2 cellular contexts compared by ENCODE assay signal in the genomic region with DNA sequence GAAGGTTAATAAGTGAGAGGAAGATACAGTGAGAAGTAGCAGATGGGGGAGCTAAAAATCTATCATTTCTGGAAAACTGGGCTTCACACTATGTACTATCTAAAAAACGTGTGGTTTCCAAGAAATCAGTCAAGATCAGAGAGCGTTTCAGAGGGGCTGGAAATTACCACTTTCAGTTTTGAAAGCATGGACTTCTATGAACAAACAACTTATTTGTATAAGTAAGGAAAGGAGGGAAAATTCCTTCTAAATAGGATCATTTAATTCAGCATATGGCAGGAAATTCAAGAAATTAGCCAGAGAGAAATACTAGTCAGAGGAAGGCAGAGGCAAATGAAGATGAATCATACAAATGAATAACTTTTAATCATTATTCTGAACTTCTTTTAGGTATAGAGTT.
TF ChIP-seq lines count a peak whose summit lies in the region.

No MANE protein-coding gene starts in this region.

TF ChIP-seq in liver, 16 proteins besides CTCF, POLR2A, EP300 and RAD21 (continued from another document):
- TF ChIP-seq, protein P1, sequence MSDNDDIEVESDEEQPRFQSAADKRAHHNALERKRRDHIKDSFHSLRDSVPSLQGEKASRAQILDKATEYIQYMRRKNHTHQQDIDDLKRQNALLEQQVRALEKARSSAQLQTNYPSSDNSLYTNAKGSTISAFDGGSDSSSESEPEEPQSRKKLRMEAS (IDR thresholded peaks at IDR 0.05) = no peak

TF ChIP-seq in HepG2, 621 proteins besides CTCF, POLR2A, EP300 and RAD21 (continued from another document):
- TF ChIP-seq, protein P2, sequence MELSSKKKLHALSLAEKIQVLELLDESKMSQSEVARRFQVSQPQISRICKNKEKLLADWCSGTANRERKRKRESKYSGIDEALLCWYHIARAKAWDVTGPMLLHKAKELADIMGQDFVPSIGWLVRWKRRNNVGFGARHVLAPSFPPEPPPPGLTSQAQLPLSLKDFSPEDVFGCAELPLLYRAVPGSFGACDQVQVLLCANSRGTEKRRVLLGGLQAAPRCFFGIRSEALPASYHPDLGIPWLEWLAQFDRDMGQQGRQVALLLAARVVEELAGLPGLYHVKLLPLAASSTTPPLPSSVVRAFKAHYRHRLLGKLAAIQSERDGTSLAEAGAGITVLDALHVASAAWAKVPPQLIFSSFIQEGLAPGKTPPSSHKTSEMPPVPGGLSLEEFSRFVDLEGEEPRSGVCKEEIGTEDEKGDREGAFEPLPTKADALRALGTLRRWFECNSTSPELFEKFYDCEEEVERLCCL (CRISPR knock-in tag; IDR thresholded peaks at IDR 0.05; ENCODE audit: borderline replicate concordance) = no peak
- TF ChIP-seq, protein P3, sequence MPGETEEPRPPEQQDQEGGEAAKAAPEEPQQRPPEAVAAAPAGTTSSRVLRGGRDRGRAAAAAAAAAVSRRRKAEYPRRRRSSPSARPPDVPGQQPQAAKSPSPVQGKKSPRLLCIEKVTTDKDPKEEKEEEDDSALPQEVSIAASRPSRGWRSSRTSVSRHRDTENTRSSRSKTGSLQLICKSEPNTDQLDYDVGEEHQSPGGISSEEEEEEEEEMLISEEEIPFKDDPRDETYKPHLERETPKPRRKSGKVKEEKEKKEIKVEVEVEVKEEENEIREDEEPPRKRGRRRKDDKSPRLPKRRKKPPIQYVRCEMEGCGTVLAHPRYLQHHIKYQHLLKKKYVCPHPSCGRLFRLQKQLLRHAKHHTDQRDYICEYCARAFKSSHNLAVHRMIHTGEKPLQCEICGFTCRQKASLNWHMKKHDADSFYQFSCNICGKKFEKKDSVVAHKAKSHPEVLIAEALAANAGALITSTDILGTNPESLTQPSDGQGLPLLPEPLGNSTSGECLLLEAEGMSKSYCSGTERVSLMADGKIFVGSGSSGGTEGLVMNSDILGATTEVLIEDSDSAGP (CRISPR knock-in tag; IDR thresholded peaks at IDR 0.05; ENCODE audit: borderline replicate concordance) = no peak
- no peak for TF ChIP-seq CBX1 (IDR thresholded peaks at IDR 0.05; ENCODE audit: low read depth)
- TF ChIP-seq, protein P4, sequence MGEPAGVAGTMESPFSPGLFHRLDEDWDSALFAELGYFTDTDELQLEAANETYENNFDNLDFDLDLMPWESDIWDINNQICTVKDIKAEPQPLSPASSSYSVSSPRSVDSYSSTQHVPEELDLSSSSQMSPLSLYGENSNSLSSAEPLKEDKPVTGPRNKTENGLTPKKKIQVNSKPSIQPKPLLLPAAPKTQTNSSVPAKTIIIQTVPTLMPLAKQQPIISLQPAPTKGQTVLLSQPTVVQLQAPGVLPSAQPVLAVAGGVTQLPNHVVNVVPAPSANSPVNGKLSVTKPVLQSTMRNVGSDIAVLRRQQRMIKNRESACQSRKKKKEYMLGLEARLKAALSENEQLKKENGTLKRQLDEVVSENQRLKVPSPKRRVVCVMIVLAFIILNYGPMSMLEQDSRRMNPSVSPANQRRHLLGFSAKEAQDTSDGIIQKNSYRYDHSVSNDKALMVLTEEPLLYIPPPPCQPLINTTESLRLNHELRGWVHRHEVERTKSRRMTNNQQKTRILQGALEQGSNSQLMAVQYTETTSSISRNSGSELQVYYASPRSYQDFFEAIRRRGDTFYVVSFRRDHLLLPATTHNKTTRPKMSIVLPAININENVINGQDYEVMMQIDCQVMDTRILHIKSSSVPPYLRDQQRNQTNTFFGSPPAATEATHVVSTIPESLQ (CRISPR knock-in tag; conservative IDR thresholded peaks at IDR 0.05) = no peak
- TF ChIP-seq ZNF12 (CRISPR knock-in tag; IDR thresholded peaks at IDR 0.05) = no peak
- TF ChIP-seq NCOR1 (IDR thresholded peaks at IDR 0.05; ENCODE audit: borderline replicate concordance, low read length) = no peak
- no peak for TF ChIP-seq NKX3-1 (CRISPR knock-in tag; IDR thresholded peaks at IDR 0.05)
- TF ChIP-seq DR1 (CRISPR knock-in tag; IDR thresholded peaks at IDR 0.05) = no peak
- TF ChIP-seq, protein P5, sequence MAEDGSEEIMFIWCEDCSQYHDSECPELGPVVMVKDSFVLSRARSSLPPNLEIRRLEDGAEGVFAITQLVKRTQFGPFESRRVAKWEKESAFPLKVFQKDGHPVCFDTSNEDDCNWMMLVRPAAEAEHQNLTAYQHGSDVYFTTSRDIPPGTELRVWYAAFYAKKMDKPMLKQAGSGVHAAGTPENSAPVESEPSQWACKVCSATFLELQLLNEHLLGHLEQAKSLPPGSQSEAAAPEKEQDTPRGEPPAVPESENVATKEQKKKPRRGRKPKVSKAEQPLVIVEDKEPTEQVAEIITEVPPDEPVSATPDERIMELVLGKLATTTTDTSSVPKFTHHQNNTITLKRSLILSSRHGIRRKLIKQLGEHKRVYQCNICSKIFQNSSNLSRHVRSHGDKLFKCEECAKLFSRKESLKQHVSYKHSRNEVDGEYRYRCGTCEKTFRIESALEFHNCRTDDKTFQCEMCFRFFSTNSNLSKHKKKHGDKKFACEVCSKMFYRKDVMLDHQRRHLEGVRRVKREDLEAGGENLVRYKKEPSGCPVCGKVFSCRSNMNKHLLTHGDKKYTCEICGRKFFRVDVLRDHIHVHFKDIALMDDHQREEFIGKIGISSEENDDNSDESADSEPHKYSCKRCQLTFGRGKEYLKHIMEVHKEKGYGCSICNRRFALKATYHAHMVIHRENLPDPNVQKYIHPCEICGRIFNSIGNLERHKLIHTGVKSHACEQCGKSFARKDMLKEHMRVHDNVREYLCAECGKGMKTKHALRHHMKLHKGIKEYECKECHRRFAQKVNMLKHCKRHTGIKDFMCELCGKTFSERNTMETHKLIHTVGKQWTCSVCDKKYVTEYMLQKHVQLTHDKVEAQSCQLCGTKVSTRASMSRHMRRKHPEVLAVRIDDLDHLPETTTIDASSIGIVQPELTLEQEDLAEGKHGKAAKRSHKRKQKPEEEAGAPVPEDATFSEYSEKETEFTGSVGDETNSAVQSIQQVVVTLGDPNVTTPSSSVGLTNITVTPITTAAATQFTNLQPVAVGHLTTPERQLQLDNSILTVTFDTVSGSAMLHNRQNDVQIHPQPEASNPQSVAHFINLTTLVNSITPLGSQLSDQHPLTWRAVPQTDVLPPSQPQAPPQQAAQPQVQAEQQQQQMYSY (CRISPR knock-in tag; IDR thresholded peaks at IDR 0.05) = no peak
- no peak for TF ChIP-seq ZSCAN20 (CRISPR knock-in tag; IDR thresholded peaks at IDR 0.05; ENCODE audit: borderline replicate concordance)
- TF ChIP-seq PHB2 (IDR thresholded peaks at IDR 0.05; ENCODE audit: partially characterized antibody) = no peak
- TF ChIP-seq, protein P6, sequence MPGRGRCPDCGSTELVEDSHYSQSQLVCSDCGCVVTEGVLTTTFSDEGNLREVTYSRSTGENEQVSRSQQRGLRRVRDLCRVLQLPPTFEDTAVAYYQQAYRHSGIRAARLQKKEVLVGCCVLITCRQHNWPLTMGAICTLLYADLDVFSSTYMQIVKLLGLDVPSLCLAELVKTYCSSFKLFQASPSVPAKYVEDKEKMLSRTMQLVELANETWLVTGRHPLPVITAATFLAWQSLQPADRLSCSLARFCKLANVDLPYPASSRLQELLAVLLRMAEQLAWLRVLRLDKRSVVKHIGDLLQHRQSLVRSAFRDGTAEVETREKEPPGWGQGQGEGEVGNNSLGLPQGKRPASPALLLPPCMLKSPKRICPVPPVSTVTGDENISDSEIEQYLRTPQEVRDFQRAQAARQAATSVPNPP (CRISPR knock-in tag; IDR thresholded peaks at IDR 0.05) = no peak
